In the genomic region with DNA sequence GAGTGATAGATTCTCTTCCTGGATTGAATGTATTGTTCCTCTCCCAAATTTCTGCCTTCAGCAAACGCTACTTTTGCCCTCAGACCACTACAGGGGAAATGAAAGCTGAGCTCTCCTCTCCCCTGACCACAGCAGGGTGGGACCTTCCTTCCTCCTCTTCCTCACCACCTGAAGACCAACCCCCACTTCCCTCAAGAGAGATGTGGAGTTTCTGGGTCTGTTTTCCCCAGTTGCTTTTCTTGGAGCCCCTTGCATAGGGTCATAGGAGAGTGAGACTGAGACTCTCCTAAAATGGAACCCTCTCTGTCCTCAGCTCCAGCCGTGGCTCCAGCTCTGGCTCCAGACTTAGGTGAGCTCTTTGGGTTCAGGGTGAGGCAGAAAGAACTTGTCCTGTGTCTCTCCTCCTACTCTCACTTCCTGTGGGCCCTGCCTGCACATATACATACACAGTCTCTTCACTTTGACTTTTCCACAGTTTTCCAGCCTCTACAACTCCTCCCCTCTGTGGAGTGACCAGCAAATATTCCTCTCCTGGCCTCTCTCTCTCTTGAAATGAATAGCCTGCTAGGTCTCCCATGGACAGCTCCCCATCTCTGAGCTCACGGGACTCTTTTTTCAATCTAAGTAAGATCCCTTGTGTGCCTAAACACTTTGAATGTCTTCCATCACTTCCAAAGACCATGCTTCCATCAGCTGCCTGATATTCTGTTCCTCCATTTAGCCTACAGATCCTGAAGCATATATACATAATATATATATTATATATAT, we compare ENCODE assay signal across 1 cellular context.
TF ChIP-seq lines count a peak whose summit lies in the region.

No MANE protein-coding gene starts in this region.

TF ChIP-seq in SK-N-SH treated with all-trans-retinoic acid at 6 μM for 48 hours, 23 proteins besides CTCF, POLR2A, EP300 and RAD21 (continued from another document):
- TF ChIP-seq, protein P1, sequence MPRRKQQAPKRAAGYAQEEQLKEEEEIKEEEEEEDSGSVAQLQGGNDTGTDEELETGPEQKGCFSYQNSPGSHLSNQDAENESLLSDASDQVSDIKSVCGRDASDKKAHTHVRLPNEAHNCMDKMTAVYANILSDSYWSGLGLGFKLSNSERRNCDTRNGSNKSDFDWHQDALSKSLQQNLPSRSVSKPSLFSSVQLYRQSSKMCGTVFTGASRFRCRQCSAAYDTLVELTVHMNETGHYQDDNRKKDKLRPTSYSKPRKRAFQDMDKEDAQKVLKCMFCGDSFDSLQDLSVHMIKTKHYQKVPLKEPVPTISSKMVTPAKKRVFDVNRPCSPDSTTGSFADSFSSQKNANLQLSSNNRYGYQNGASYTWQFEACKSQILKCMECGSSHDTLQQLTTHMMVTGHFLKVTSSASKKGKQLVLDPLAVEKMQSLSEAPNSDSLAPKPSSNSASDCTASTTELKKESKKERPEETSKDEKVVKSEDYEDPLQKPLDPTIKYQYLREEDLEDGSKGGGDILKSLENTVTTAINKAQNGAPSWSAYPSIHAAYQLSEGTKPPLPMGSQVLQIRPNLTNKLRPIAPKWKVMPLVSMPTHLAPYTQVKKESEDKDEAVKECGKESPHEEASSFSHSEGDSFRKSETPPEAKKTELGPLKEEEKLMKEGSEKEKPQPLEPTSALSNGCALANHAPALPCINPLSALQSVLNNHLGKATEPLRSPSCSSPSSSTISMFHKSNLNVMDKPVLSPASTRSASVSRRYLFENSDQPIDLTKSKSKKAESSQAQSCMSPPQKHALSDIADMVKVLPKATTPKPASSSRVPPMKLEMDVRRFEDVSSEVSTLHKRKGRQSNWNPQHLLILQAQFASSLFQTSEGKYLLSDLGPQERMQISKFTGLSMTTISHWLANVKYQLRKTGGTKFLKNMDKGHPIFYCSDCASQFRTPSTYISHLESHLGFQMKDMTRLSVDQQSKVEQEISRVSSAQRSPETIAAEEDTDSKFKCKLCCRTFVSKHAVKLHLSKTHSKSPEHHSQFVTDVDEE (CRISPR knock-in tag; IDR thresholded peaks at IDR 0.05): no peak
- no peak for TF ChIP-seq GLIS3 (CRISPR knock-in tag; IDR thresholded peaks at IDR 0.05)
- no peak for TF ChIP-seq ZNF70 (CRISPR knock-in tag; IDR thresholded peaks at IDR 0.05)
- no peak for TF ChIP-seq ESRRG (CRISPR knock-in tag; IDR thresholded peaks at IDR 0.05)
- no peak for TF ChIP-seq ZNF8 (CRISPR knock-in tag; IDR thresholded peaks at IDR 0.05)
TF ChIP-seq in SK-N-SH treated with all-trans-retinoic acid at 6 μM for 48 hours: peak in this region for 0.
